In the genomic region with DNA sequence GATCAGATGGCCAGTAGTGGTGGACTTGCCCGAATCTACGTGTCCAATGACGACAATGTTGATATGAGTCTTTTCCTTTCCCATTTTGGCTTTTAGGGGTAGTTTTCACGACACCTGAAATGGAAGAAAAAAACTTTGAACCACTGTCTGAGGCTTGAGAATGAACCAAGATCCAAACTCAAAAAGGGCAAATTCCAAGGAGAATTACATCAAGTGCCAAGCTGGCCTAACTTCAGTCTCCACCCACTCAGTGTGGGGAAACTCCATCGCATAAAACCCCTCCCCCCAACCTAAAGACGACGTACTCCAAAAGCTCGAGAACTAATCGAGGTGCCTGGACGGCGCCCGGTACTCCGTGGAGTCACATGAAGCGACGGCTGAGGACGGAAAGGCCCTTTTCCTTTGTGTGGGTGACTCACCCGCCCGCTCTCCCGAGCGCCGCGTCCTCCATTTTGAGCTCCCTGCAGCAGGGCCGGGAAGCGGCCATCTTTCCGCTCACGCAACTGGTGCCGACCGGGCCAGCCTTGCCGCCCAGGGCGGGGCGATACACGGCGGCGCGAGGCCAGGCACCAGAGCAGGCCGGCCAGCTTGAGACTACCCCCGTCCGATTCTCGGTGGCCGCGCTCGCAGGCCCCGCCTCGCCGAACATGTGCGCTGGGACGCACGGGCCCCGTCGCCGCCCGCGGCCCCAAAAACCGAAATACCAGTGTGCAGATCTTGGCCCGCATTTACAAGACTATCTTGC, we compare ENCODE assay signal across 8 cellular contexts. TPM values are rescaled to one million over a fixed set of nuclear protein-coding genes. Genes with fewer than 3 reads are reported as not detected.
DNase-seq lines count a peak whose midpoint lies in the region; ATAC-seq and TF ChIP-seq lines count a peak whose summit lies in the region.

No MANE protein-coding gene starts in this region.

- H3K27me3 Mint-ChIP-seq in activated CD8-positive, alpha-beta T cell treated with anti-CD3 and anti-CD28 coated beads for 36 hours: peaks cover 2% of the 10 kb centered on the region

- peaks cover 38 to 54% of the 10 kb centered on the region in 2 donors for H3K4me1 ChIP-seq in duodenal mucosa (ENCODE audit: control insufficient read depth in 1 of 2, insufficient read depth in 2 of 2, low read length in 2 of 2)
- H3K4me1 ChIP-seq in lower lobe of right lung: peaks cover 64% of the 10 kb centered on the region

- CTCF ChIA-PET in AG04449 (lab: Yijun Ruan, JAX): interaction anchor here (1.3 to 6.4 kb wide), 2 partner anchors 60 to 91 kb away, joined by 7 to 50 read pairs; no protein-coding TSS in a partner anchor
- CTCF ChIA-PET in activated CD8-positive, alpha-beta T cell treated with anti-CD3 and anti-CD28 coated beads for 36 hours (lab: Charles Lee): interaction anchor here (1.0 to 1.1 kb wide), 2 partner anchors 132 to 133 kb away, joined by 3 read pairs; a partner anchor contains a TSS

- H3K9me3 Mint-ChIP-seq in activated CD8-positive, alpha-beta T cell treated with anti-CD3 and anti-CD28 coated beads for 36 hours: no peaks in the 10 kb centered on the region

- peak overlapping the region; percentile 100 for H3K9ac ChIP-seq in duodenal mucosa (ENCODE audit: low read depth in 1 of 2, low read length in 2 of 2)

- POLR2A ChIA-PET in AG04449 (lab: Yijun Ruan, JAX): interaction anchor here (0.6 to 5.6 kb wide), 27 partner anchors 8 to 1794 kb away, joined by 3 to 97 read pairs (median 5); a partner anchor contains a TSS
- POLR2A ChIA-PET in activated CD8-positive, alpha-beta T cell treated with anti-CD3 and anti-CD28 coated beads for 36 hours (lab: Charles Lee): interaction anchor here (0.6 to 12.0 kb wide), 41 partner anchors 7 to 1761 kb away, joined by 3 to 204 read pairs (median 4); a partner anchor contains a TSS

- peak overlapping the region; percentile 100 for H3K27ac Mint-ChIP-seq in activated CD8-positive, alpha-beta T cell treated with anti-CD3 and anti-CD28 coated beads for 36 hours

- peaks cover 64% of the 10 kb centered on the region for H3K36me3 Mint-ChIP-seq in activated CD8-positive, alpha-beta T cell treated with anti-CD3 and anti-CD28 coated beads for 36 hours (ENCODE audit: low read depth)

- no peak for TF ChIP-seq CTCF in AG04449 (IDR thresholded peaks at IDR 0.05; ENCODE audit: insufficient read depth, low read length, missing control alignments)
- no peak for TF ChIP-seq CTCF in activated CD8-positive, alpha-beta T cell treated with anti-CD3 and anti-CD28 coated beads for 36 hours (IDR thresholded peaks at IDR 0.05)
- no peak for TF ChIP-seq CTCF in lower lobe of right lung (IDR thresholded peaks at IDR 0.05)

- intact Hi-C loops in activated CD8-positive, alpha-beta T cell treated with anti-CD3 and anti-CD28 coated beads for 36 hours (cut with micrococcal nuclease): loop anchor here (5.0 kb wide), 2 partner anchors 92 to 132 kb away; a partner anchor contains a TSS
- intact Hi-C loops in lower lobe of right lung (cut with DNase I): loop anchor here (5.0 kb wide), 1 partner anchor 87 kb away; no protein-coding TSS in a partner anchor

- peak overlapping the region; percentile 97 for H3K4me3 Mint-ChIP-seq in activated CD8-positive, alpha-beta T cell treated with anti-CD3 and anti-CD28 coated beads for 36 hours

- H3K27me3 ChIP-seq in duodenal mucosa (ENCODE audit: control insufficient read depth in 1 of 2, insufficient read depth in 2 of 2, low read length in 2 of 2) (no peaks in the 10 kb centered on the region), lower lobe of right lung (ENCODE audit: low read depth) (no peaks in the 10 kb centered on the region)

- H3K27ac ChIP-seq in duodenal mucosa (ENCODE audit: low read depth, low read length): peak overlapping the region; percentile 100
- peak overlapping the region; percentile 100 for H3K27ac ChIP-seq in lower lobe of right lung

- DNase-seq in AG04449 (ENCODE audit: low read depth, low spot score) (no peak), NCI-H345 (lab: John Stamatoyannopoulos, UW) (peak; percentile 68), lower lobe of right lung (peak; percentile 85), NCI-H510A (lab: John Stamatoyannopoulos, UW) (no peak)
- peak; percentile 87 for DNase-seq in activated CD8-positive, alpha-beta T cell treated with anti-CD3 and anti-CD28 coated beads for 36 hours
- peak; percentile 79 to 85 for DNase-seq in stimulated activated CD4-positive, alpha-beta T cell treated with anti-CD3 and anti-CD28 coated beads, Interleukin-4, amount 100 ng/mL, for 4 hours

- ATAC-seq in GM19023 (IDR thresholded peaks at IDR 0.05; ENCODE audit: unreplicated experiment): peak; percentile 11
- ATAC-seq in activated CD8-positive, alpha-beta T cell treated with anti-CD3 and anti-CD28 coated beads for 36 hours: peak; percentile 15
- ATAC-seq in lower lobe of right lung: peak; percentile 68

- H3K4me1 Mint-ChIP-seq in activated CD8-positive, alpha-beta T cell treated with anti-CD3 and anti-CD28 coated beads for 36 hours (ENCODE audit: low read depth): peaks cover 29% of the 10 kb centered on the region

- peaks cover 35 to 43% of the 10 kb centered on the region in 2 donors for H3K36me3 ChIP-seq in duodenal mucosa (ENCODE audit: control insufficient read depth in 1 of 2, insufficient read depth in 2 of 2, low read length in 2 of 2)
- H3K36me3 ChIP-seq in lower lobe of right lung: peaks cover 50% of the 10 kb centered on the region

- H3K9me3 ChIP-seq in duodenal mucosa (ENCODE audit: control insufficient read depth in 1 of 2, low read length in 2 of 2) (no peaks in the 10 kb centered on the region), lower lobe of right lung (no peaks in the 10 kb centered on the region)

- H3K4me3 ChIP-seq in AG04449 (ENCODE audit: low read depth, low read length) (peak overlapping the region; percentile 100), duodenal mucosa (ENCODE audit: low read depth in 1 of 2, low read length in 2 of 2) (peak overlapping the region; percentile 95 to 99), lower lobe of right lung (peak overlapping the region; percentile 85)

RNA-seq across cellular contexts. Expression of a gene that starts 0.7 kb away (rescaled TPM):
- total RNA-seq in activated CD8-positive, alpha-beta T cell treated with anti-CD3 and anti-CD28 coated beads for 36 hours: over 10,000 TPM; 15,479 to 15,634 TPM
- 9,415 TPM for total RNA-seq in lower lobe of right lung

RNA-seq across cellular contexts. Expression of a gene that starts 58.6 kb away (rescaled TPM):
- total RNA-seq in activated CD8-positive, alpha-beta T cell treated with anti-CD3 and anti-CD28 coated beads for 36 hours: 10 to 100 TPM; 42.1 to 43.2 TPM
- 25.7 TPM for total RNA-seq in lower lobe of right lung

Comparison
In these comparisons a context has a peak if more than half of its experiments do, and no peak if none do; other contexts are left out.
1. DNase-seq: peak in NCI-H345 (single experiment), activated CD8-positive, alpha-beta T cell treated with anti-CD3 and anti-CD28 coated beads for 36 hours (single experiment), lower lobe of right lung (single experiment) and stimulated activated CD4-positive, alpha-beta T cell treated with anti-CD3 and anti-CD28 coated beads, Interleukin-4, amount 100 ng/mL, for 4 hours (2 of 2); none in AG04449 (single experiment) and NCI-H510A (single experiment).
2. ATAC-seq: peak in every context shown above with its lines; median percentile 68 in lower lobe of right lung; 15 in activated CD8-positive, alpha-beta T cell treated with anti-CD3 and anti-CD28 coated beads for 36 hours; 11 in GM19023.
3. Peak in every context shown above with its lines, with median percentiles within 50 percentile points of each other: H3K4me3 ChIP-seq.